Comparison of ENCODE assay signal across 19 cellular contexts in genomic region chr3:38331257-38332022, GRCh38. TPM values are rescaled to one million over a fixed set of nuclear protein-coding genes. Genes with fewer than 3 reads are reported as not detected.
"Had no signal": no experiment of that assay in that cellular context is flagged by ENCODE, and none has a peak within 500 bp of the region (broad histone marks: within the 10 kb centered on the region; RNA-seq: fewer than 3 reads in every experiment).

No MANE protein-coding gene starts in this region.

- DNase-seq: erythroblast; foreskin melanocyte; heart left ventricle; hippocampal formation; left colon; mammary epithelial cell; naive thymus-derived CD4-positive, alpha-beta T cell; nephron progenitor cell; psoas muscle; retina; sigmoid colon; stimulated activated CD4-positive, alpha-beta T cell treated with anti-CD3 and anti-CD28 coated beads, Interleukin-2, amount 100 ng/mL, for 24 hours; stimulated activated CD4-positive, alpha-beta T cell treated with anti-CD3 and anti-CD28 coated beads, Interleukin-4, amount 100 ng/mL, for 4 hours; stimulated activated naive B cell treated with anti-CD40 and anti-IgM and Interleukin-4, amounts not matched to agents 10 μg/mL and 1 μg/mL and 100 μg/mL, for 72 hours; stimulated activated naive CD8-positive, alpha-beta T cell treated with anti-CD3 and anti-CD28 coated beads, Interleukin-15, amount 100 ng/mL, for 72 hours; testis had no signal

- ATAC-seq: heart left ventricle; left colon; naive thymus-derived CD4-positive, alpha-beta T cell; psoas muscle; stimulated activated naive CD8-positive, alpha-beta T cell treated with anti-CD3 and anti-CD28 coated beads, Interleukin-15, amount 100 ng/mL, for 72 hours had no signal

- H3K4me3 Mint-ChIP-seq: dendritic cell treated with granulocyte-macrophage colony-stimulating factor and Interleukin-4, amounts not matched to agents 40 ng/mL and 50 ng/mL, for 4 days; naive thymus-derived CD4-positive, alpha-beta T cell; nephron progenitor cell; stimulated activated naive B cell treated with anti-CD40 and anti-IgM and Interleukin-4, amounts not matched to agents 10 μg/mL and 1 μg/mL and 100 μg/mL, for 72 hours; stimulated activated naive CD8-positive, alpha-beta T cell treated with anti-CD3 and anti-CD28 coated beads, Interleukin-15, amount 100 ng/mL, for 72 hours had no signal

- H3K9me3 Mint-ChIP-seq: naive thymus-derived CD4-positive, alpha-beta T cell; stimulated activated naive B cell treated with anti-CD40 and anti-IgM and Interleukin-4, amounts not matched to agents 10 μg/mL and 1 μg/mL and 100 μg/mL, for 72 hours; stimulated activated naive CD8-positive, alpha-beta T cell treated with anti-CD3 and anti-CD28 coated beads, Interleukin-15, amount 100 ng/mL, for 72 hours had no signal

- H3K27ac Mint-ChIP-seq: dendritic cell treated with granulocyte-macrophage colony-stimulating factor and Interleukin-4, amounts not matched to agents 40 ng/mL and 50 ng/mL, for 4 days; nephron progenitor cell; stimulated activated naive B cell treated with anti-CD40 and anti-IgM and Interleukin-4, amounts not matched to agents 10 μg/mL and 1 μg/mL and 100 μg/mL, for 72 hours had no signal

- H3K36me3 Mint-ChIP-seq: naive thymus-derived CD4-positive, alpha-beta T cell; stimulated activated naive B cell treated with anti-CD40 and anti-IgM and Interleukin-4, amounts not matched to agents 10 μg/mL and 1 μg/mL and 100 μg/mL, for 72 hours had no signal

- H3K4me1 Mint-ChIP-seq: naive thymus-derived CD4-positive, alpha-beta T cell; stimulated activated naive B cell treated with anti-CD40 and anti-IgM and Interleukin-4, amounts not matched to agents 10 μg/mL and 1 μg/mL and 100 μg/mL, for 72 hours had no signal

RNA-seq across cellular contexts. Expression of gene SLC22A14, which starts 49.3 kb away (rescaled TPM):
- total RNA-seq: left colon, sigmoid colon, subcutaneous adipose tissue, ureter had no signal
